16 cellular contexts compared by ENCODE assay signal in the genomic region with DNA sequence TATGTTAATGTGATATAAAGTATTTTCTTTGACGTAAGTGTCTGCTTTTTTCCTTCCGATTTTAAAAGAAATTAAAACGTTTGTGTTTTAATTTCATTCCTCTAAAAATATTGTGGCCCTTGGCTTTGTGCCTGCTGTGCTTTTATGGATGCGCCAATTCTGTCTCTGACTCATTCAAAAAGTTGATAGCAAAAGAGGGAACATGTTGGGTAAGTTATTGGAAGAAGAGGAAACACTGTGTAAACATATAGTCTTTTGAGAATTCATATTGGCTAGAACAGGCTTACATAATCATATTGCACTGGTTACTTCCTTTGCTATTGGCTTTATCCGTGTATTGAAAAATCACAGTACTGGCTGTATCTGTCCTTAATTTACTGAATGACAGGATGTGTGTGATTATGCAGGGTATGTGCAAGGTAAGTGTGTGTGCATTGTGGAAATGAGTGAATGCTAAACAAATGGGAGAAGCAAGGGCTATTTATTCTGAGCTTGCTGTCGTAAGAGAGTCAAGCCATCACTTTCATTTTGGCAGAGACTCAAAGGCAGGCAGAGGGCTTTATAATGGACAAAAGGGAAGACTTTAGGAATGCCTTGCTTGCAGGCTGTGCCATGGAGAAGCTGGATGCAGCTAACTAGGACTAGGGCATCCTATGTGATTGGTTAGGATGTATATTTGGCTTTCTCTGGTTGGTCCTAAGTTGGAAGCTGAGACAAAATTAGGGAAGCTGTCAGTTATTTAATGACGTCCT.
DNase-seq lines count a peak whose midpoint lies in the region; ATAC-seq, FAIRE-seq and TF ChIP-seq lines count a peak whose summit lies in the region.
"Had no signal": no experiment of that assay in that cellular context is flagged by ENCODE, and none has a peak within 500 bp of the region (broad histone marks: within the 10 kb centered on the region; RNA-seq: fewer than 3 reads in every experiment).

No MANE protein-coding gene starts in this region.

- H3K27ac ChIP-seq in psoas muscle = peak overlapping the region; percentile 54
- H3K27ac ChIP-seq: BLaER1, ovary, SJSA1 had no signal

- no peak overlapping the region for H3K4me3 Mint-ChIP-seq in activated T-helper 2 cell treated with anti-CD3 and anti-CD28 coated beads, Interferon-gamma antibody, Interleukin-2, Interleukin-4, amounts not matched to agents 10 μg/mL and 5 μg/mL and 100 μg/mL, durations not matched to agents 14 hours and 24 hours and 36 hours (ENCODE audit: low read depth)
- no peak overlapping the region for H3K4me3 Mint-ChIP-seq in effector memory CD8-positive, alpha-beta T cell
- H3K4me3 Mint-ChIP-seq: stimulated activated naive B cell treated with anti-CD40 and anti-IgM and Interleukin-4, amounts not matched to agents 10 μg/mL and 1 μg/mL and 100 μg/mL, for 72 hours had no signal

- intact Hi-C loops in psoas muscle (cut with DNase I) = no loop called here
- intact Hi-C loops in activated T-helper 2 cell treated with anti-CD3 and anti-CD28 coated beads, Interferon-gamma antibody, Interleukin-2, Interleukin-4, amounts not matched to agents 10 μg/mL and 5 μg/mL and 100 μg/mL, durations not matched to agents 14 hours and 24 hours and 36 hours (cut with micrococcal nuclease) = no loop called here

- peaks cover 42% of the 10 kb centered on the region for H3K4me1 ChIP-seq in psoas muscle
- H3K4me1 ChIP-seq: BLaER1, SJSA1 had no signal

- no peaks in the 10 kb centered on the region for H3K36me3 ChIP-seq in psoas muscle (ENCODE audit: insufficient read depth in 1 of 2, low read depth in 1 of 2)
- H3K36me3 ChIP-seq: BLaER1, ovary, SJSA1 had no signal

- peaks cover 13% of the 10 kb centered on the region for H3K9me3 ChIP-seq in psoas muscle
- H3K9me3 ChIP-seq: BLaER1, ovary had no signal

- no peak overlapping the region for H3K27ac Mint-ChIP-seq in activated T-helper 2 cell treated with anti-CD3 and anti-CD28 coated beads, Interferon-gamma antibody, Interleukin-2, Interleukin-4, amounts not matched to agents 10 μg/mL and 5 μg/mL and 100 μg/mL, durations not matched to agents 14 hours and 24 hours and 36 hours
- no peak overlapping the region for H3K27ac Mint-ChIP-seq in effector memory CD8-positive, alpha-beta T cell
- H3K27ac Mint-ChIP-seq: stimulated activated naive B cell treated with anti-CD40 and anti-IgM and Interleukin-4, amounts not matched to agents 10 μg/mL and 1 μg/mL and 100 μg/mL, for 72 hours had no signal

- no peaks in the 10 kb centered on the region for H3K4me1 Mint-ChIP-seq in activated T-helper 2 cell treated with anti-CD3 and anti-CD28 coated beads, Interferon-gamma antibody, Interleukin-2, Interleukin-4, amounts not matched to agents 10 μg/mL and 5 μg/mL and 100 μg/mL, durations not matched to agents 14 hours and 24 hours and 36 hours (ENCODE audit: low read depth)
- H3K4me1 Mint-ChIP-seq in effector memory CD8-positive, alpha-beta T cell (ENCODE audit: low read depth in 2 of 2) = no peaks in the 10 kb centered on the region
- H3K4me1 Mint-ChIP-seq: stimulated activated naive B cell treated with anti-CD40 and anti-IgM and Interleukin-4, amounts not matched to agents 10 μg/mL and 1 μg/mL and 100 μg/mL, for 72 hours had no signal

- no peaks in the 10 kb centered on the region for H3K9me3 Mint-ChIP-seq in activated T-helper 2 cell treated with anti-CD3 and anti-CD28 coated beads, Interferon-gamma antibody, Interleukin-2, Interleukin-4, amounts not matched to agents 10 μg/mL and 5 μg/mL and 100 μg/mL, durations not matched to agents 14 hours and 24 hours and 36 hours
- no peaks in the 10 kb centered on the region for H3K9me3 Mint-ChIP-seq in effector memory CD8-positive, alpha-beta T cell
- H3K9me3 Mint-ChIP-seq: stimulated activated naive B cell treated with anti-CD40 and anti-IgM and Interleukin-4, amounts not matched to agents 10 μg/mL and 1 μg/mL and 100 μg/mL, for 72 hours had no signal

- no peaks in the 10 kb centered on the region for H3K27me3 ChIP-seq in psoas muscle (ENCODE audit: insufficient read depth in 3 of 3, low read length in 2 of 3)
- H3K27me3 ChIP-seq: BLaER1, ovary, SJSA1 had no signal

- ATAC-seq in psoas muscle = peak in 2 of 4 donors; percentile 12 to 28
- no peak for ATAC-seq in effector memory CD8-positive, alpha-beta T cell (replicated peaks)
- ATAC-seq: stimulated activated naive B cell treated with anti-CD40 and anti-IgM and Interleukin-4, amounts not matched to agents 10 μg/mL and 1 μg/mL and 100 μg/mL, for 72 hours had no signal

- H3K27me3 Mint-ChIP-seq in activated T-helper 2 cell treated with anti-CD3 and anti-CD28 coated beads, Interferon-gamma antibody, Interleukin-2, Interleukin-4, amounts not matched to agents 10 μg/mL and 5 μg/mL and 100 μg/mL, durations not matched to agents 14 hours and 24 hours and 36 hours (ENCODE audit: low read depth) = no peaks in the 10 kb centered on the region
- H3K27me3 Mint-ChIP-seq in effector memory CD8-positive, alpha-beta T cell = peaks cover 8 to 18% of the 10 kb centered on the region in 2 donors
- H3K27me3 Mint-ChIP-seq: stimulated activated naive B cell treated with anti-CD40 and anti-IgM and Interleukin-4, amounts not matched to agents 10 μg/mL and 1 μg/mL and 100 μg/mL, for 72 hours had no signal

- 61 to 69% (median 65%) methylated on average over 7 of the region's 7 CpGs for WGBS in psoas muscle, 3 donors

- H3K4me3 ChIP-seq in fibroblast of villous mesenchyme (ENCODE audit: low read depth, low read length) (peak overlapping the region; percentile 7), psoas muscle (no peak overlapping the region)
- H3K4me3 ChIP-seq: BLaER1, ovary, SJSA1 had no signal

- TF ChIP-seq CTCF in D721Med (IDR thresholded peaks at IDR 0.05; ENCODE audit: insufficient read depth, missing control alignments) = no peak
- no peak for TF ChIP-seq CTCF in fibroblast of villous mesenchyme (IDR thresholded peaks at IDR 0.05; ENCODE audit: insufficient read depth, low read depth, low read length)
- TF ChIP-seq CTCF in psoas muscle (IDR thresholded peaks at IDR 0.05) = no peak

- FAIRE-seq in D721Med (lab: Jason Lieb, UNC) = peak; percentile 21
- FAIRE-seq: astrocyte, H54 had no signal

- no peak for DNase-seq in D721Med (ENCODE audit: insufficient read length, low spot score)
- peak; percentile 15 for DNase-seq in NCI-H446 treated with DMSO at 0.1 percent for 48 hours (lab: John Stamatoyannopoulos, UW)
- peak; percentile 74 for DNase-seq in fibroblast of villous mesenchyme (ENCODE audit: low read depth)
- DNase-seq in psoas muscle = no peak
- no peak for DNase-seq in activated T-helper 2 cell treated with anti-CD3 and anti-CD28 coated beads, Interferon-gamma antibody, Interleukin-2, Interleukin-4, amounts not matched to agents 10 μg/mL and 5 μg/mL and 100 μg/mL, durations not matched to agents 14 hours and 24 hours and 36 hours (ENCODE audit: low spot score)
- no peak for DNase-seq in effector memory CD8-positive, alpha-beta T cell
- DNase-seq in D341Med (ENCODE audit: low spot score) = no peak
- no peak for DNase-seq in retina
- DNase-seq: activated T-cell treated with anti-CD3 and anti-CD28 coated beads, Interleukin-2, amount 50 U/mL, for 1 hour; stimulated activated CD4-positive, alpha-beta T cell treated with anti-CD3 and anti-CD28 coated beads, Interleukin-2, amount 100 ng/mL, for 48 hours; stimulated activated naive B cell treated with anti-CD40 and anti-IgM and Interleukin-4, amounts not matched to agents 10 μg/mL and 1 μg/mL and 100 μg/mL, for 72 hours had no signal

- H3K36me3 Mint-ChIP-seq in activated T-helper 2 cell treated with anti-CD3 and anti-CD28 coated beads, Interferon-gamma antibody, Interleukin-2, Interleukin-4, amounts not matched to agents 10 μg/mL and 5 μg/mL and 100 μg/mL, durations not matched to agents 14 hours and 24 hours and 36 hours (ENCODE audit: low read depth) = no peaks in the 10 kb centered on the region
- H3K36me3 Mint-ChIP-seq in effector memory CD8-positive, alpha-beta T cell (ENCODE audit: insufficient read depth) = no peaks in the 10 kb centered on the region
- H3K36me3 Mint-ChIP-seq: stimulated activated naive B cell treated with anti-CD40 and anti-IgM and Interleukin-4, amounts not matched to agents 10 μg/mL and 1 μg/mL and 100 μg/mL, for 72 hours had no signal

Comparison
In these comparisons a context has a peak if more than half of its experiments do, and no peak if none do; other contexts are left out.
1. DNase-seq: peak in NCI-H446 treated with DMSO at 0.1 percent for 48 hours (single experiment) and fibroblast of villous mesenchyme (single experiment); none in D721Med (single experiment), psoas muscle (0 of 2), activated T-helper 2 cell treated with anti-CD3 and anti-CD28 coated beads, Interferon-gamma antibody, Interleukin-2, Interleukin-4, amounts not matched to agents 10 μg/mL and 5 μg/mL and 100 μg/mL, durations not matched to agents 14 hours and 24 hours and 36 hours (single experiment), effector memory CD8-positive, alpha-beta T cell (0 of 3), D341Med (single experiment) and retina (single experiment).